ENCODE assay signal across 25 cellular contexts in genomic region chr17:173064-173911, GRCh38. TPM values are rescaled to one million over a fixed set of nuclear protein-coding genes. Genes with fewer than 3 reads are reported as not detected.
"Had no signal": no experiment of that assay in that cellular context is flagged by ENCODE, and none has a peak within 500 bp of the region (broad histone marks: within the 10 kb centered on the region; RNA-seq: fewer than 3 reads in every experiment).

No MANE protein-coding gene starts in this region.

- DNase-seq: activated T-cell treated with anti-CD3 and anti-CD28 coated beads, Interleukin-2, amount 50 U/mL, for 1 hour; brain microvascular endothelial cell; central memory CD4-positive, alpha-beta T cell; dermis blood vessel endothelial cell; effector CD8-positive, alpha-beta T cell; hypothalamus; left cardiac atrium; occipital lobe; stimulated activated CD4-positive, alpha-beta T cell treated with anti-CD3 and anti-CD28 coated beads, Interleukin-15, amount 100 ng/mL, for 24 hours; stimulated activated CD8-positive, alpha-beta memory T cell treated with anti-CD3 and anti-CD28 coated beads, Interleukin-4, amount 100 ng/mL, for 48 hours; stimulated activated naive B cell treated with anti-CD40 and anti-IgM and Interleukin-4, amounts not matched to agents 10 μg/mL and 1 μg/mL and 100 μg/mL, for 72 hours; testis; trophoblast cell; uterus had no signal

- H3K27me3 ChIP-seq: testis, uterus had no signal

- H3K9me3 Mint-ChIP-seq: activated naive CD4-positive, alpha-beta T cell treated with anti-CD3 and anti-CD28 coated beads, Interleukin-2, amount 50 U/mL, for 72 hours; activated T-helper 17 cell treated with anti-CD3 and anti-CD28 coated beads, Interleukin-2, amount 50 U/mL, for 72 hours; stimulated activated naive B cell treated with anti-CD40 and anti-IgM and Interleukin-4, amounts not matched to agents 10 μg/mL and 1 μg/mL and 100 μg/mL, for 72 hours; WTC11 had no signal

- H3K4me1 Mint-ChIP-seq: activated T-helper 17 cell treated with anti-CD3 and anti-CD28 coated beads, Interleukin-2, amount 50 U/mL, for 72 hours; stimulated activated naive B cell treated with anti-CD40 and anti-IgM and Interleukin-4, amounts not matched to agents 10 μg/mL and 1 μg/mL and 100 μg/mL, for 72 hours; WTC11 had no signal

- ATAC-seq: activated naive CD4-positive, alpha-beta T cell treated with anti-CD3 and anti-CD28 coated beads, Interleukin-2, amount 50 U/mL, for 72 hours; activated T-helper 17 cell treated with anti-CD3 and anti-CD28 coated beads, Interleukin-2, amount 50 U/mL, for 72 hours; esophagus mucosa; left cardiac atrium; sciatic nerve; stimulated activated naive B cell treated with anti-CD40 and anti-IgM and Interleukin-4, amounts not matched to agents 10 μg/mL and 1 μg/mL and 100 μg/mL, for 72 hours; WTC11 had no signal

- H3K27ac Mint-ChIP-seq: activated naive CD4-positive, alpha-beta T cell treated with anti-CD3 and anti-CD28 coated beads, Interleukin-2, amount 50 U/mL, for 72 hours; activated T-helper 17 cell treated with anti-CD3 and anti-CD28 coated beads, Interleukin-2, amount 50 U/mL, for 72 hours; stimulated activated naive B cell treated with anti-CD40 and anti-IgM and Interleukin-4, amounts not matched to agents 10 μg/mL and 1 μg/mL and 100 μg/mL, for 72 hours; WTC11 had no signal

- H3K4me2 ChIP-seq: smooth muscle cell had no signal

- H3K36me3 Mint-ChIP-seq: activated naive CD4-positive, alpha-beta T cell treated with anti-CD3 and anti-CD28 coated beads, Interleukin-2, amount 50 U/mL, for 72 hours; stimulated activated naive B cell treated with anti-CD40 and anti-IgM and Interleukin-4, amounts not matched to agents 10 μg/mL and 1 μg/mL and 100 μg/mL, for 72 hours; WTC11 had no signal

- H3K4me3 ChIP-seq: smooth muscle cell, testis, uterus had no signal

- H3K4me1 ChIP-seq: testis, uterus had no signal

- H3K9me3 ChIP-seq: testis, uterus had no signal

- H3K4me3 Mint-ChIP-seq: activated T-helper 17 cell treated with anti-CD3 and anti-CD28 coated beads, Interleukin-2, amount 50 U/mL, for 72 hours; stimulated activated naive B cell treated with anti-CD40 and anti-IgM and Interleukin-4, amounts not matched to agents 10 μg/mL and 1 μg/mL and 100 μg/mL, for 72 hours; WTC11 had no signal

- H3K27ac ChIP-seq: brain microvascular endothelial cell, testis, uterus had no signal

- H3K36me3 ChIP-seq: brain microvascular endothelial cell, uterus had no signal

RNA-seq across cellular contexts. Expression of gene SCGB1C2, which starts 35.9 kb away (rescaled TPM):
- total RNA-seq: activated naive CD4-positive, alpha-beta T cell treated with anti-CD3 and anti-CD28 coated beads, Interleukin-2, amount 50 U/mL, for 72 hours; activated T-helper 17 cell treated with anti-CD3 and anti-CD28 coated beads, Interleukin-2, amount 50 U/mL, for 72 hours; aorta; dermis blood vessel endothelial cell; endothelial cell of umbilical vein; esophagus mucosa; frontal cortex; left cardiac atrium; liver; occipital lobe; sciatic nerve; smooth muscle cell; testis; uterus; WTC11 had no signal
- polyA plus RNA-seq: aorta, endothelial cell of umbilical vein, liver, neural cell, smooth muscle cell had no signal
